In genomic region chr1:221030121-221030649, GRCh38 we compare ENCODE assay signal across 15 cellular contexts.
A peak's percentile ranks its signal among the peaks of the same experiment; 100 is the strongest.
DNase-seq lines count a peak whose midpoint lies in the region; ATAC-seq and TF ChIP-seq lines count a peak whose summit lies in the region.
"Had no signal": no experiment of that assay in that cellular context is flagged by ENCODE, and none has a peak within 500 bp of the region (broad histone marks: within the 10 kb centered on the region; RNA-seq: fewer than 3 reads in every experiment).

No MANE protein-coding gene starts in this region.

- ATAC-seq in SK-N-SH treated with all-trans-retinoic acid at 6 μM for 48 hours (peak; percentile 72), left ventricle myocardium superior (peak; percentile 68)
- ATAC-seq: HCT116 had no signal

- H2BK15ac ChIP-seq in neuronal stem cell (ENCODE audit: low read length), result no peak overlapping the region

- no peaks in the 10 kb centered on the region for H3K27me3 ChIP-seq in sigmoid colon
- H3K27me3 ChIP-seq in neuronal stem cell (ENCODE audit: control insufficient read depth in 3 of 3, insufficient read depth in 3 of 3, low read depth in 1 of 3, low read length in 3 of 3), result no peaks in the 10 kb centered on the region
- H3K27me3 ChIP-seq in smooth muscle cell (ENCODE audit: low read depth), result no peaks in the 10 kb centered on the region

- no peak overlapping the region for H2AFZ ChIP-seq in neuronal stem cell (ENCODE audit: low read length)
- no peak overlapping the region for H2AFZ ChIP-seq in smooth muscle cell (ENCODE audit: low read depth)
- H2AFZ ChIP-seq: GM23248 had no signal

- no peak overlapping the region for H2AK5ac ChIP-seq in neuronal stem cell (ENCODE audit: low read depth, low read length)

- H4K20me1 ChIP-seq in smooth muscle cell (ENCODE audit: low read depth), result no peaks in the 10 kb centered on the region

- H3K23ac ChIP-seq in neuronal stem cell (ENCODE audit: low read depth, low read length, poor library complexity), result no peak overlapping the region

- H3K9ac ChIP-seq in neuronal stem cell (ENCODE audit: low read depth, low read length, poor library complexity) (no peak overlapping the region), smooth muscle cell (ENCODE audit: low read depth) (no peak overlapping the region)
- H3K9ac ChIP-seq: GM23248 had no signal

- no peak overlapping the region for H3K4ac ChIP-seq in neuronal stem cell (ENCODE audit: low read length)

- H3K4me3 ChIP-seq in sigmoid colon (no peak overlapping the region), neuronal stem cell (ENCODE audit: low read length in 2 of 2) (no peak overlapping the region), smooth muscle cell (no peak overlapping the region)
- H3K4me3 ChIP-seq: GM23248 had no signal

- DNase-seq in EH (ENCODE audit: low read depth) (peak; percentile 63), left ventricle myocardium superior (no peak), sigmoid colon (peak; percentile 71), DMS79 treated with DMSO at 0.1 percent for 48 hours (lab: John Stamatoyannopoulos, UW) (no peak), neuronal stem cell (ENCODE audit: low spot score) (no peak), smooth muscle cell (lab: John Stamatoyannopoulos, UW; ENCODE audit: unreplicated experiment) (no peak)
- DNase-seq: CD4-positive, alpha-beta memory T cell; GM23248; KBM-7; NCI-H1930; NCI-H526 treated with DMSO at 0.1 percent for 48 hours; NK-92 treated with Interleukin-12 subunit alpha and Interleukin-12 subunit beta, amount 100 ng/mL, for 24 hours; SIG-M5 had no signal

- no peaks in the 10 kb centered on the region for H3K79me1 ChIP-seq in neuronal stem cell (ENCODE audit: low read depth, low read length)

- no peak overlapping the region for H4K8ac ChIP-seq in neuronal stem cell (ENCODE audit: low read depth, low read length)

- TF ChIP-seq CTCF in sigmoid colon (IDR thresholded peaks at IDR 0.05) (no peak), smooth muscle cell (IDR thresholded peaks at IDR 0.05; ENCODE audit: borderline replicate concordance, insufficient read depth, poor library complexity, severe bottlenecking) (no peak)

- WGBS in sigmoid colon, 2 donors, result 65 to 71% methylated on average over 5 of the region's 5 CpGs
- no CpG with 5 or more reads among the region's 5 CpGs for WGBS in neuronal stem cell (ENCODE audit: extremely low coverage in 2 of 2, insufficient read length in 2 of 2, insufficient replicate concordance in 1 of 2), 2 donors
- 53% methylated on average over 5 of the region's 5 CpGs for WGBS in smooth muscle cell (ENCODE audit: low lambda C conversion rate)

- no peaks in the 10 kb centered on the region for H3F3A ChIP-seq in smooth muscle cell (ENCODE audit: low read depth)

- peak in 2 of 4 donors; percentile 6 to 20 for TF ChIP-seq EP300 in sigmoid colon (IDR thresholded peaks at IDR 0.05)

- peak overlapping the region; percentile 48 to 78 (median 66) for H3K27ac ChIP-seq in sigmoid colon
- H3K27ac ChIP-seq in neuronal stem cell (replicated peaks; ENCODE audit: low read length), result no peak overlapping the region
- H3K27ac ChIP-seq in smooth muscle cell (ENCODE audit: low read depth), result no peak overlapping the region
- H3K27ac ChIP-seq: GM23248 had no signal

- H2BK5ac ChIP-seq in neuronal stem cell (ENCODE audit: low read length), result no peak overlapping the region

- H3K4me1 ChIP-seq in sigmoid colon, result peaks cover 0 to 73% (median 63%) of the 10 kb centered on the region in 4 donors
- H3K4me1 ChIP-seq in neuronal stem cell (ENCODE audit: control insufficient read depth in 2 of 2, insufficient read depth in 1 of 2, low read depth in 1 of 2, low read length in 2 of 2), result no peaks in the 10 kb centered on the region
- no peaks in the 10 kb centered on the region for H3K4me1 ChIP-seq in smooth muscle cell (ENCODE audit: low read depth)

- H3K18ac ChIP-seq in neuronal stem cell (ENCODE audit: low read length), result no peak overlapping the region

- TF ChIP-seq POLR2A in sigmoid colon (IDR thresholded peaks at IDR 0.05), result no peak

- no peaks in the 10 kb centered on the region for H3K36me3 ChIP-seq in sigmoid colon
- H3K36me3 ChIP-seq in neuronal stem cell (replicated peaks in 1 of 2; ENCODE audit: control insufficient read depth in 2 of 2, insufficient read depth in 2 of 2, low read length in 2 of 2), result no peaks in the 10 kb centered on the region
- no peaks in the 10 kb centered on the region for H3K36me3 ChIP-seq in smooth muscle cell (ENCODE audit: low read depth)

- no peak overlapping the region for H2BK12ac ChIP-seq in neuronal stem cell (ENCODE audit: low read length)

- intact Hi-C loops in left ventricle myocardium superior (cut with micrococcal nuclease), result no loop called here
- intact Hi-C loops in sigmoid colon (cut with DNase I), result loop anchor here (5.0 to 10.0 kb wide), 5 partner anchors 172 to 715 kb away; partner anchors contain the start of gene DUSP10

- H3K9me3 ChIP-seq in sigmoid colon (no peaks in the 10 kb centered on the region), neuronal stem cell (replicated peaks in 1 of 2; ENCODE audit: control insufficient read depth in 2 of 2, insufficient read depth in 1 of 2, low read depth in 1 of 2, low read length in 2 of 2) (no peaks in the 10 kb centered on the region), smooth muscle cell (replicated peaks; ENCODE audit: low read depth) (no peaks in the 10 kb centered on the region)

- H4K91ac ChIP-seq in neuronal stem cell (ENCODE audit: low read depth, low read length, poor library complexity), result no peak overlapping the region

- H3K4me2 ChIP-seq in neuronal stem cell (ENCODE audit: insufficient read depth, low read length, poor library complexity, severe bottlenecking), result no peak overlapping the region
- H3K4me2 ChIP-seq in smooth muscle cell, result no peak overlapping the region

- H2BK120ac ChIP-seq in neuronal stem cell (ENCODE audit: low read depth, low read length), result no peak overlapping the region

- no peak overlapping the region for H3K14ac ChIP-seq in neuronal stem cell (ENCODE audit: low read length)

- H3K79me2 ChIP-seq in smooth muscle cell (ENCODE audit: low read depth), result no peaks in the 10 kb centered on the region

TF ChIP-seq in SK-N-SH treated with all-trans-retinoic acid at 6 μM for 48 hours, 23 proteins besides CTCF, POLR2A, EP300 and RAD21:
- TF ChIP-seq ZC3H10 (CRISPR knock-in tag; IDR thresholded peaks at IDR 0.05), result peak; percentile 98
- no peak for TF ChIP-seq CREB5 (CRISPR knock-in tag; IDR thresholded peaks at IDR 0.05; ENCODE audit: low read depth)
- peak; percentile 95 for TF ChIP-seq ISL1 (CRISPR knock-in tag; IDR thresholded peaks at IDR 0.05)
- peak; percentile 88; the same call in 1 of the 2 replicates for TF ChIP-seq PATZ1 (CRISPR knock-in tag; IDR thresholded peaks at IDR 0.05; ENCODE audit: borderline replicate concordance)
- TF ChIP-seq TOX (CRISPR knock-in tag; IDR thresholded peaks at IDR 0.05; ENCODE audit: borderline replicate concordance), result peak; percentile 99
- TF ChIP-seq RARB (CRISPR knock-in tag; IDR thresholded peaks at IDR 0.05), result peak; percentile 98
- TF ChIP-seq OSR1 (CRISPR knock-in tag; IDR thresholded peaks at IDR 0.05), result peak; percentile 17; the same call in 1 of the 2 replicates
- no peak; the same call in 1 of the 2 replicates for TF ChIP-seq CSRNP3 (CRISPR knock-in tag; IDR thresholded peaks at IDR 0.05)

Comparison
In these comparisons a context has a peak if more than half of its experiments do, and no peak if none do; other contexts are left out.
1. DNase-seq: peak in EH (single experiment) and sigmoid colon (single experiment); none in left ventricle myocardium superior (single experiment), DMS79 treated with DMSO at 0.1 percent for 48 hours (single experiment), neuronal stem cell (single experiment) and smooth muscle cell (single experiment).
2. H3K27ac ChIP-seq: peak in sigmoid colon (4 of 4); none in neuronal stem cell (single experiment) and smooth muscle cell (single experiment).